ENCODE assay signal across 8 cellular contexts in the genomic region with DNA sequence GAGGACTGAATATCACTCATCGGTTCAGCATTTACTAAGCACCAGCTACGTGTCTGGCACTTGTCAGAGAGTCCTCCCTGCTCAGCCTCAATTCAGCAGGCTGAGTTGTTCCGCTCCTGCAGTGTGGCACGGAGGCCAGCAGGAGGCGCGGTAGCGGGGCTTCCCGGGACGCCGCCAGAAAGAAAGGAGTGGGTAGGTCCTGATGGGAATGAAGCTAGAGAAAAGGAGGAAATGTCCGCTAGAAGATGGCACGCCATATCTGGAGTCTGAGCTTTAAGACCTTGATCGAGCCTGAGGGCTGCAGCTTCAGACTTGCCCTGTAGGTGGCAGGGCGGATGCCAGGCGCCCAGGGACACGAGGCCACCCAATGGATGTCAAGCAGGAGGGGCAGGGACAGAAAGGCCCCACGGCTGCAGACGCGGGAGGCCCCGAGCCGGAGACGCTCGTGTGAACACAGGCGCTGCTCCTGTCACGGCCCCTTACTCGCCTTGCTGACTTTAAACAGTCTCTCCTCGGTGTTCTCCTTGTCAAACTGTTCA. TPM values are rescaled to one million over a fixed set of nuclear protein-coding genes. Genes with fewer than 3 reads are reported as not detected.
DNase-seq lines count a peak whose midpoint lies in the region; ATAC-seq, FAIRE-seq and TF ChIP-seq lines count a peak whose summit lies in the region.

No MANE protein-coding gene starts in this region.

- H2BK20ac ChIP-seq in H1 (ENCODE audit: low read length): no peak overlapping the region

- no peaks in the 10 kb centered on the region for H3K9me3 ChIP-seq in H1 (ENCODE audit: insufficient read depth in 2 of 2, low read depth in 1 of 2, low read length in 1 of 2)

- H3K27ac ChIP-seq in H1 (ENCODE audit: low read depth, low read length) (no peak overlapping the region), mesendoderm (ENCODE audit: low read depth, low read length) (peak overlapping the region; percentile 2)

- H4K5ac ChIP-seq in H1 (ENCODE audit: insufficient read length, low read depth, low read length) (peak overlapping the region; percentile 15), mesendoderm (ENCODE audit: low read length) (no peak overlapping the region)

- 29% methylated on average over 26 of the region's 27 CpGs; no CpG with 5 or more reads in 1 of the 2 experiments for WGBS in H1 (ENCODE audit: extremely low coverage in 1 of 2, insufficient coverage in 1 of 2, insufficient read length in 1 of 2, insufficient replicate concordance in 2 of 2, low coverage in 1 of 2, low lambda C conversion rate in 2 of 2, missing lambda C conversion rate in 1 of 2), 2 experiments
- no CpG with 5 or more reads among the region's 27 CpGs for WGBS in mesendoderm (ENCODE audit: extremely low coverage, insufficient coverage, low lambda C conversion rate)

- H2BK15ac ChIP-seq in H1 (ENCODE audit: low read length) (no peak overlapping the region), mesendoderm (replicated peaks; ENCODE audit: low read depth) (no peak overlapping the region)

- no peak overlapping the region for H2BK5ac ChIP-seq in H1 (ENCODE audit: low read depth, low read length)
- H2BK5ac ChIP-seq in mesendoderm (ENCODE audit: low read length): peak overlapping the region; percentile 70

- H4K8ac ChIP-seq in H1 (ENCODE audit: extremely low read depth, insufficient read depth, low read length): no peak overlapping the region
- no peak overlapping the region for H4K8ac ChIP-seq in mesendoderm (ENCODE audit: low read depth, low read length)

- TF ChIP-seq CTCF in H1 (IDR thresholded peaks at IDR 0.05; ENCODE audit: control extremely low read depth in 1 of 3, insufficient read depth in 1 of 3, low read depth in 1 of 3, low read length in 3 of 3): peak; percentile 79 to 99 (median 89)

- H3K27me3 ChIP-seq in H1 (replicated peaks in 1 of 4; ENCODE audit: control insufficient read depth in 3 of 4, extremely low read depth in 1 of 4, insufficient read depth in 3 of 4, low read length in 3 of 4) (no peaks in the 10 kb centered on the region), mesendoderm (ENCODE audit: insufficient read depth, low read length, poor library complexity) (no peaks in the 10 kb centered on the region)

- no peak for TF ChIP-seq POLR2A in H1 (IDR thresholded peaks at IDR 0.05; ENCODE audit: control extremely low read depth in 1 of 2, low read depth in 2 of 2, low read length in 2 of 2)

- H2AK5ac ChIP-seq in H1 (ENCODE audit: low read depth, low read length) (no peak overlapping the region), mesendoderm (ENCODE audit: low read length) (no peak overlapping the region)

- H3K9ac ChIP-seq in H1 (replicated peaks in 1 of 4; ENCODE audit: extremely low read depth in 1 of 4, low read depth in 3 of 4, low read length in 3 of 4): peak overlapping the region in 2 of 4 experiments; percentile 1 to 4; a peak in 2 of 7 replicates
- peak overlapping the region; percentile 59 for H3K9ac ChIP-seq in mesendoderm (ENCODE audit: low read length)

- no peaks in the 10 kb centered on the region for H3K23me2 ChIP-seq in H1 (ENCODE audit: low read depth, low read length)

- ATAC-seq in GM21529 (IDR thresholded peaks at IDR 0.05; ENCODE audit: unreplicated experiment): peak; percentile 67
- no peak for ATAC-seq in HG02970 (IDR thresholded peaks at IDR 0.05; ENCODE audit: low FRiP score, unreplicated experiment)

- H3K79me2 ChIP-seq in H1 (ENCODE audit: control insufficient read depth in 1 of 2, insufficient read depth in 2 of 2, low read length in 2 of 2) (no peaks in the 10 kb centered on the region), mesendoderm (ENCODE audit: control insufficient read depth, insufficient read depth, low read length) (no peaks in the 10 kb centered on the region)

- H3K23ac ChIP-seq in H1 (ENCODE audit: insufficient read length) (no peak overlapping the region), mesendoderm (ENCODE audit: low read length) (no peak overlapping the region)

- H3K4ac ChIP-seq in H1 (replicated peaks; ENCODE audit: insufficient read length, low read depth, low read length) (no peak overlapping the region), mesendoderm (ENCODE audit: low read depth, low read length) (peak overlapping the region; percentile 77)

- no peak overlapping the region for H3K14ac ChIP-seq in H1 (ENCODE audit: insufficient read length)

- H3K18ac ChIP-seq in H1 (ENCODE audit: extremely low read depth, low read length): no peak overlapping the region; the same call in 1 of the 2 replicates
- H3K18ac ChIP-seq in mesendoderm (ENCODE audit: low read length): no peak overlapping the region

- TF ChIP-seq EP300 in H1 (IDR thresholded peaks at IDR 0.05; ENCODE audit: borderline replicate concordance in 1 of 2, low read depth in 2 of 2, low read length in 2 of 2): no peak

- no peak overlapping the region for H4K91ac ChIP-seq in H1 (replicated peaks; ENCODE audit: insufficient read length, low read length)

- H2BK120ac ChIP-seq in H1 (replicated peaks; ENCODE audit: low read depth, low read length) (no peak overlapping the region), mesendoderm (ENCODE audit: low read depth, low read length) (no peak overlapping the region)

- DNase-seq in CMK (ENCODE audit: low read depth): peak; percentile 41
- DNase-seq in NCI-H2029 treated with DMSO at 0.1 percent for 48 hours (lab: John Stamatoyannopoulos, UW): peak; percentile 76
- DNase-seq in activated CD4-positive, alpha-beta T cell treated with anti-CD3 and anti-CD28 coated beads, Interleukin-2, amount 50 U/mL, for 1 hour: peak; percentile 53
- peak; percentile 89 to 97 for DNase-seq in H1 (ENCODE audit: low read depth in 1 of 2, low spot score in 2 of 2)
- peak; percentile 98 for DNase-seq in mesendoderm
- peak; percentile 21 for DNase-seq in stimulated activated CD8-positive, alpha-beta memory T cell treated with anti-CD3 and anti-CD28 coated beads, Interleukin-7, amount 100 ng/mL, for 24 hours (ENCODE audit: low read depth)

- CTCF ChIA-PET in H1 (lab: Charles Lee; ENCODE audit: partially characterized antibody): interaction anchor here (0.6 to 20.6 kb wide), 55 partner anchors 8 to 816 kb away, joined by 3 to 293 read pairs (median 5); a partner anchor contains a TSS

- no peaks in the 10 kb centered on the region for H4K20me1 ChIP-seq in H1 (replicated peaks in 1 of 2; ENCODE audit: control insufficient read depth in 1 of 2, insufficient read depth in 2 of 2, low read length in 2 of 2)

- H3K4me3 ChIP-seq in H1 (ENCODE audit: extremely low read depth in 1 of 4, insufficient read depth in 2 of 4, low read depth in 3 of 4, low read length in 4 of 4): no peak overlapping the region; a peak in 1 of 8 replicates
- H3K4me3 ChIP-seq in mesendoderm (ENCODE audit: low read length): no peak overlapping the region

- no peak overlapping the region; the same call in 1 of the 2 replicates for H2BK12ac ChIP-seq in H1 (ENCODE audit: low read depth, low read length)

- peak; percentile 87 for FAIRE-seq in H1 (lab: Jason Lieb, UNC)

- H3K4me2 ChIP-seq in H1 (ENCODE audit: insufficient read depth in 1 of 2, low read depth in 2 of 2, low read length in 2 of 2) (peak overlapping the region in 1 of 2 experiments; percentile 39; a peak in 3 of 4 replicates), mesendoderm (ENCODE audit: low read length) (no peak overlapping the region)

- H3K4me1 ChIP-seq in H1 (replicated peaks in 1 of 4; ENCODE audit: control insufficient read depth in 3 of 4, insufficient read depth in 4 of 4, low read length in 3 of 4) (peaks cover 0 to 7% (median 3%) of the 10 kb centered on the region in 4 experiments; a peak in 6 of 7 replicates), mesendoderm (ENCODE audit: control insufficient read depth, low read depth, low read length) (peaks cover 2% of the 10 kb centered on the region)

- POLR2A ChIA-PET in H1 (lab: Charles Lee; ENCODE audit: partially characterized antibody): interaction anchor here (0.8 to 2.5 kb wide), 7 partner anchors 11 to 111 kb away, joined by 3 to 17 read pairs (median 3); a partner anchor contains a TSS

- H2AFZ ChIP-seq in H1 (ENCODE audit: low read length): no peak overlapping the region

- H3K36me3 ChIP-seq in H1 (ENCODE audit: control insufficient read depth in 2 of 4, insufficient read depth in 4 of 4, low read length in 3 of 4) (no peaks in the 10 kb centered on the region), mesendoderm (ENCODE audit: control insufficient read depth, insufficient read depth, low read length) (no peaks in the 10 kb centered on the region)

- H3K79me1 ChIP-seq in H1 (ENCODE audit: low read depth, low read length) (0 out of 2 replicates have a peak, but pooled peaks cover 2% of the 10 kb centered on the region), mesendoderm (ENCODE audit: low read length) (no peaks in the 10 kb centered on the region)

- H3K56ac ChIP-seq in H1 (replicated peaks; ENCODE audit: insufficient read length, low read depth, low read length): no peak overlapping the region
- H3K56ac ChIP-seq in mesendoderm (ENCODE audit: low read length): peak overlapping the region; percentile 83

- peak; percentile 60 to 74 for TF ChIP-seq RAD21 in H1 (IDR thresholded peaks at IDR 0.05 in 1 of 2, conservative IDR thresholded peaks at IDR 0.05 in 1 of 2; ENCODE audit: low read depth in 2 of 2, low read length in 2 of 2)

RNA-seq across cellular contexts. Expression of a gene that starts 18.7 kb away (rescaled TPM):
- 29.4 and 31.2 TPM in 2 replicates for total RNA-seq in H1 (2021; fragmentation: NEBNext Ultra II Directional; extraction: Animal tissue kit (Norgen Biotek cat#: 25700))
- 27.2 and 29.5 TPM in 2 replicates for polyA plus RNA-seq in H1 (2011; rRNA removed)
- 32.8 TPM for polyA plus RNA-seq in H1 (2011; cell fraction: cytosol; rRNA removed)
- polyA plus RNA-seq in H1 (2011; cell fraction: nucleus; rRNA removed): 24.9 TPM
- polyA plus RNA-seq in H1 (2012, experiment 1 of 2): 27.7 to 33.6 TPM (median 29.1 TPM) in 4 replicates
- 22.1 TPM for polyA plus RNA-seq in H1 (2012, experiment 2 of 2)
- 31.5 TPM for polyA plus RNA-seq in H1 (2013, experiment 1 of 2)
- polyA plus RNA-seq in H1 (2013, experiment 2 of 2): 31.6 TPM
- polyA minus RNA-seq in H1 (2011; rRNA and poly(A)+ RNA removed): 13.3 and 15.1 TPM in 2 replicates
- polyA minus RNA-seq in H1 (2011; cell fraction: cytosol; rRNA and poly(A)+ RNA removed): 12.4 TPM
- polyA minus RNA-seq in H1 (2011; cell fraction: nucleus; rRNA and poly(A)+ RNA removed): 9.6 TPM
- 40.3 TPM for polyA plus RNA-seq in mesendoderm (2013, experiment 1 of 2)
- 41.2 TPM for polyA plus RNA-seq in mesendoderm (2013, experiment 2 of 2)

RNA-seq across cellular contexts. Expression of a gene that starts 47.1 kb away (rescaled TPM):
- 126 and 135 TPM in 2 replicates for total RNA-seq in H1 (2021; fragmentation: NEBNext Ultra II Directional; extraction: Animal tissue kit (Norgen Biotek cat#: 25700))
- 135 and 168 TPM in 2 replicates for polyA plus RNA-seq in H1 (2011; rRNA removed)
- polyA plus RNA-seq in H1 (2011; cell fraction: cytosol; rRNA removed): 159 TPM
- 86.7 TPM for polyA plus RNA-seq in H1 (2011; cell fraction: nucleus; rRNA removed)
- polyA plus RNA-seq in H1 (2012, experiment 1 of 2): 137 to 177 TPM (median 167 TPM) in 4 replicates
- polyA plus RNA-seq in H1 (2012, experiment 2 of 2): 169 TPM
- 90.2 TPM for polyA plus RNA-seq in H1 (2013, experiment 1 of 2)
- polyA plus RNA-seq in H1 (2013, experiment 2 of 2): 97.3 TPM
- 98.2 and 115 TPM in 2 replicates for polyA minus RNA-seq in H1 (2011; rRNA and poly(A)+ RNA removed)
- 83.5 TPM for polyA minus RNA-seq in H1 (2011; cell fraction: cytosol; rRNA and poly(A)+ RNA removed)
- 27.6 TPM for polyA minus RNA-seq in H1 (2011; cell fraction: nucleus; rRNA and poly(A)+ RNA removed)
- 103 TPM for polyA plus RNA-seq in mesendoderm (2013, experiment 1 of 2)
- 109 TPM for polyA plus RNA-seq in mesendoderm (2013, experiment 2 of 2)

RNA-seq across cellular contexts. Expression of a gene that starts 49.5 kb away (rescaled TPM):
- 63.5 and 66.8 TPM in 2 replicates for total RNA-seq in H1 (2021; fragmentation: NEBNext Ultra II Directional; extraction: Animal tissue kit (Norgen Biotek cat#: 25700))
- polyA plus RNA-seq in H1 (2011; rRNA removed): 53.5 and 93.8 TPM in 2 replicates
- polyA plus RNA-seq in H1 (2011; cell fraction: cytosol; rRNA removed): 58.9 TPM
- polyA plus RNA-seq in H1 (2011; cell fraction: nucleus; rRNA removed): 23.5 TPM
- polyA plus RNA-seq in H1 (2012, experiment 1 of 2): 56.9 to 68.1 TPM (median 58.4 TPM) in 4 replicates
- 26.8 TPM for polyA plus RNA-seq in H1 (2012, experiment 2 of 2)
- polyA plus RNA-seq in H1 (2013, experiment 1 of 2): 31.2 TPM
- polyA plus RNA-seq in H1 (2013, experiment 2 of 2): 29.8 TPM
- 100 and 149 TPM in 2 replicates for polyA minus RNA-seq in H1 (2011; rRNA and poly(A)+ RNA removed)
- 53.1 TPM for polyA minus RNA-seq in H1 (2011; cell fraction: cytosol; rRNA and poly(A)+ RNA removed)
- polyA minus RNA-seq in H1 (2011; cell fraction: nucleus; rRNA and poly(A)+ RNA removed): 25.0 TPM
- polyA plus RNA-seq in mesendoderm (2013, experiment 1 of 2): 281 TPM
- polyA plus RNA-seq in mesendoderm (2013, experiment 2 of 2): 280 TPM

Comparison
In these comparisons a context has a peak if more than half of its experiments do, and no peak if none do; other contexts are left out.
1. DNase-seq: peak in every context shown above with its lines; median percentile 98 in mesendoderm; 93 in H1; 76 in NCI-H2029 treated with DMSO at 0.1 percent for 48 hours; 53 in activated CD4-positive, alpha-beta T cell treated with anti-CD3 and anti-CD28 coated beads, Interleukin-2, amount 50 U/mL, for 1 hour; 41 in CMK; 21 in stimulated activated CD8-positive, alpha-beta memory T cell treated with anti-CD3 and anti-CD28 coated beads, Interleukin-7, amount 100 ng/mL, for 24 hours.